8 cellular contexts compared by ENCODE assay signal in genomic region chr18:59823611-59824195, GRCh38.
DNase-seq lines count a peak whose midpoint lies in the region; ATAC-seq lines count a peak whose summit lies in the region.

No MANE protein-coding gene starts in this region.

- ATAC-seq in GM18870 (IDR thresholded peaks at IDR 0.05; ENCODE audit: unreplicated experiment) (peak; percentile 63), HG03469 (IDR thresholded peaks at IDR 0.05; ENCODE audit: unreplicated experiment) (peak; percentile 66), left ventricle myocardium superior (peak; percentile 89), sciatic nerve (peak; percentile 86), HG03135 (IDR thresholded peaks at IDR 0.05; ENCODE audit: unreplicated experiment) (no peak)

- no peaks in the 10 kb centered on the region for H3K36me3 ChIP-seq in adipocyte (ENCODE audit: control insufficient read depth, insufficient read depth, low read length, severe bottlenecking)

- no peaks in the 10 kb centered on the region for H3K27me3 ChIP-seq in adipocyte (replicated peaks; ENCODE audit: control insufficient read depth, insufficient read depth, low read length)

- peak; percentile 75 for DNase-seq in COR-L47 (lab: John Stamatoyannopoulos, UW)
- DNase-seq in NCI-H69 (lab: John Stamatoyannopoulos, UW): peak; percentile 96
- DNase-seq in adipocyte (ENCODE audit: low read depth): peak; percentile 94
- DNase-seq in left ventricle myocardium superior: no peak
- DNase-seq in sciatic nerve (ENCODE audit: low spot score): peak; percentile 83

- intact Hi-C loops in left ventricle myocardium superior (cut with micrococcal nuclease) (loop anchor here (5.0 to 10.0 kb wide), 2 partner anchors 189 to 366 kb away; no protein-coding TSS in a partner anchor), sciatic nerve (cut with DNase I) (no loop called here)

- peak overlapping the region; percentile 69 for H3K9ac ChIP-seq in adipocyte (ENCODE audit: low read length)

- H3K9me3 ChIP-seq in adipocyte (ENCODE audit: control insufficient read depth, low read length): no peaks in the 10 kb centered on the region

- no peak overlapping the region for H3K4me3 ChIP-seq in adipocyte (ENCODE audit: low read length)

- peaks cover 27% of the 10 kb centered on the region for H3K4me1 ChIP-seq in adipocyte (ENCODE audit: control insufficient read depth, insufficient read depth, low read length)
